Comparison of ENCODE assay signal across 17 cellular contexts in the genomic region with DNA sequence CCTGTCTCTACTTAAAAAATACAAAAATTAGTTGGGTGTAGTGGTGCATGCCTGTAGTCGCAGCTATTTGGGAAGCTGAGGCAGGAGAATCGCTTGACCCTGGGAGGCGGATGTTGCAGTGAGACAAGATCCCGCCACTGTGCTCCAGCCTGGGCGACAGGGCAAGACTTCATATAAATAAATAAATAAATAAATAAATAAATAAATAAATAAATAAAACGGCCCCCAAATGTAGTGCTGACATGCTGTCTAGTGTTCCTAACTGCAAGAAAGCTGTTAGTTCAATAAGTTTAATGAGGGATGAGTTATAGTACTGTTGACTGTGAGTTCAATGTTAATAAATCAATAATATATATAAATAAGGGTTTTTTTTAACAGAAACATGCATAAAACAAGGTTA. TPM values are rescaled to one million over a fixed set of nuclear protein-coding genes. Genes with fewer than 3 reads are reported as not detected.
DNase-seq lines count a peak whose midpoint lies in the region; ATAC-seq and TF ChIP-seq lines count a peak whose summit lies in the region.
"Had no signal": no experiment of that assay in that cellular context is flagged by ENCODE, and none has a peak within 500 bp of the region (broad histone marks: within the 10 kb centered on the region; RNA-seq: fewer than 3 reads in every experiment).

No MANE protein-coding gene starts in this region.

- H3K4me3 ChIP-seq in CD4-positive, CD25-positive, alpha-beta regulatory T cell (ENCODE audit: low read depth, low read length) = no peak overlapping the region
- no peak overlapping the region for H3K4me3 ChIP-seq in naive thymus-derived CD4-positive, alpha-beta T cell (ENCODE audit: low read length)
- no peak overlapping the region for H3K4me3 ChIP-seq in PC-3 (ENCODE audit: low read length)
- H3K4me3 ChIP-seq: BLaER1 treated with 17β-estradiol and CSF1 and Interleukin-3, amounts not matched to agents 10 nM and 100 nM; HAP-1 had no signal

- no peaks in the 10 kb centered on the region for H3K79me2 ChIP-seq in PC-3 (ENCODE audit: low read length)

- no peaks in the 10 kb centered on the region for H4K20me1 ChIP-seq in PC-3 (ENCODE audit: low read length)
- H4K20me1 ChIP-seq: BLaER1 treated with 17β-estradiol and CSF1 and Interleukin-3, amounts not matched to agents 10 nM and 100 nM had no signal

- no peaks in the 10 kb centered on the region for H3K9me2 ChIP-seq in PC-3 (replicated peaks; ENCODE audit: low read length)

- H3K4me2 ChIP-seq in PC-3 (ENCODE audit: low read length) = no peak overlapping the region

- peaks cover 0 to 2% of the 10 kb centered on the region in 2 donors for H3K9me3 Mint-ChIP-seq in activated T-cell treated with anti-CD3 and anti-CD28 coated beads, Interleukin-2, amount 50 U/mL, for 72 hours
- H3K9me3 Mint-ChIP-seq in CD4-positive, CD25-positive, alpha-beta regulatory T cell = no peaks in the 10 kb centered on the region
- H3K9me3 Mint-ChIP-seq in T-cell = no peaks in the 10 kb centered on the region
- peaks cover 0 to 10% (median 0%) of the 10 kb centered on the region in 11 donors for H3K9me3 Mint-ChIP-seq in naive thymus-derived CD4-positive, alpha-beta T cell
- H3K9me3 Mint-ChIP-seq: CD8-positive, alpha-beta memory T cell; HFFc6 had no signal

- no peak for DNase-seq in activated T-cell treated with anti-CD3 and anti-CD28 coated beads, Interleukin-2, amount 50 U/mL, for 72 hours
- no peak for DNase-seq in activated T-cell treated with anti-CD3 and anti-CD28 coated beads, Interleukin-2, amount 50 U/mL, for 48 hours
- no peak for DNase-seq in CD4-positive, CD25-positive, alpha-beta regulatory T cell
- DNase-seq in T-cell (no peak), PC-3 (no peak)
- DNase-seq in naive thymus-derived CD4-positive, alpha-beta T cell = no peak
- DNase-seq in activated effector memory CD4-positive, alpha-beta T cell treated with Interleukin-2 at 50 U/mL for 16 hours = no peak
- DNase-seq: 8988T; ACHN; Caco-2; CD8-positive, alpha-beta memory T cell; DND-41; GDM1; HFFc6 had no signal

- H3K27ac Mint-ChIP-seq in activated T-cell treated with anti-CD3 and anti-CD28 coated beads, Interleukin-2, amount 50 U/mL, for 72 hours = peak overlapping the region; percentile 54
- peak overlapping the region in 2 of 3 donors; percentile 85 to 97 for H3K27ac Mint-ChIP-seq in CD4-positive, CD25-positive, alpha-beta regulatory T cell
- H3K27ac Mint-ChIP-seq in T-cell = peak overlapping the region; percentile 94 to 95
- peak overlapping the region in 8 of 9 donors; percentile 46 to 98 (median 92) for H3K27ac Mint-ChIP-seq in naive thymus-derived CD4-positive, alpha-beta T cell
- H3K27ac Mint-ChIP-seq: HFFc6 had no signal

- no peaks in the 10 kb centered on the region for H3K9me3 ChIP-seq in CD4-positive, CD25-positive, alpha-beta regulatory T cell (ENCODE audit: control insufficient read depth in 2 of 2, low read length in 2 of 2)
- no peaks in the 10 kb centered on the region for H3K9me3 ChIP-seq in naive thymus-derived CD4-positive, alpha-beta T cell (ENCODE audit: control insufficient read depth in 2 of 3, low read length in 3 of 3)
- no peaks in the 10 kb centered on the region for H3K9me3 ChIP-seq in PC-3 (ENCODE audit: low read length)
- H3K9me3 ChIP-seq: Caco-2, HAP-1 had no signal

- no peak overlapping the region for H3K9ac ChIP-seq in PC-3 (ENCODE audit: low read length)
- H3K9ac ChIP-seq: BLaER1 treated with 17β-estradiol and CSF1 and Interleukin-3, amounts not matched to agents 10 nM and 100 nM had no signal

- H3K36me3 ChIP-seq in CD4-positive, CD25-positive, alpha-beta regulatory T cell (ENCODE audit: control insufficient read depth, insufficient read depth, low read length) = peaks cover 29% of the 10 kb centered on the region
- peaks cover 8 to 25% (median 9%) of the 10 kb centered on the region in 3 experiments for H3K36me3 ChIP-seq in naive thymus-derived CD4-positive, alpha-beta T cell (ENCODE audit: control insufficient read depth in 2 of 3, insufficient read depth in 3 of 3, low read length in 3 of 3)
- no peaks in the 10 kb centered on the region for H3K36me3 ChIP-seq in PC-3 (ENCODE audit: low read depth, low read length)
- H3K36me3 ChIP-seq: BLaER1 treated with 17β-estradiol and CSF1 and Interleukin-3, amounts not matched to agents 10 nM and 100 nM; HAP-1 had no signal

- H3K4me3 Mint-ChIP-seq in activated T-cell treated with anti-CD3 and anti-CD28 coated beads, Interleukin-2, amount 50 U/mL, for 72 hours = no peak overlapping the region
- H3K4me3 Mint-ChIP-seq in CD4-positive, CD25-positive, alpha-beta regulatory T cell = peak overlapping the region in 1 of 4 donors; percentile 22
- no peak overlapping the region for H3K4me3 Mint-ChIP-seq in T-cell
- peak overlapping the region in 4 of 10 donors; percentile 39 to 81 (median 67) for H3K4me3 Mint-ChIP-seq in naive thymus-derived CD4-positive, alpha-beta T cell
- H3K4me3 Mint-ChIP-seq: HFFc6 had no signal

- no peak for ATAC-seq in activated T-cell treated with anti-CD3 and anti-CD28 coated beads, Interleukin-2, amount 50 U/mL, for 72 hours (replicated peaks in 1 of 2)
- ATAC-seq in CD4-positive, CD25-positive, alpha-beta regulatory T cell (ENCODE audit: low read depth in 2 of 2) = no peak
- ATAC-seq in T-cell (replicated peaks in 1 of 4) (no peak), PC-3 (no peak)
- no peak for ATAC-seq in naive thymus-derived CD4-positive, alpha-beta T cell

- no peaks in the 10 kb centered on the region for H3F3A ChIP-seq in PC-3 (ENCODE audit: low read length, unreplicated experiment)

- H2AFZ ChIP-seq in PC-3 (ENCODE audit: low read length) = no peak overlapping the region

- no peak for TF ChIP-seq CTCF in PC-3 (conservative IDR thresholded peaks at IDR 0.05; ENCODE audit: low read depth, low read length)

- no peak overlapping the region for H3K27ac ChIP-seq in CD4-positive, CD25-positive, alpha-beta regulatory T cell (ENCODE audit: insufficient read depth, low read length, poor library complexity, severe bottlenecking)
- peak overlapping the region; percentile 66 for H3K27ac ChIP-seq in naive thymus-derived CD4-positive, alpha-beta T cell (ENCODE audit: low read depth, low read length)
- no peak overlapping the region for H3K27ac ChIP-seq in PC-3 (ENCODE audit: low read length)
- H3K27ac ChIP-seq: BLaER1 treated with 17β-estradiol and CSF1 and Interleukin-3, amounts not matched to agents 10 nM and 100 nM; HL-60 had no signal

- H3K4me1 ChIP-seq in CD4-positive, CD25-positive, alpha-beta regulatory T cell (ENCODE audit: control insufficient read depth, insufficient read depth, low read length, poor library complexity, severe bottlenecking) = peaks cover 51% of the 10 kb centered on the region
- peaks cover 52 to 70% of the 10 kb centered on the region in 2 donors for H3K4me1 ChIP-seq in naive thymus-derived CD4-positive, alpha-beta T cell (ENCODE audit: control insufficient read depth in 2 of 2, insufficient read depth in 2 of 2, low read length in 2 of 2)
- H3K4me1 ChIP-seq in PC-3 (ENCODE audit: insufficient read depth, low read length) = no peaks in the 10 kb centered on the region
- H3K4me1 ChIP-seq: Caco-2, HAP-1 had no signal

- intact Hi-C loops in naive thymus-derived CD4-positive, alpha-beta T cell (cut with micrococcal nuclease) = loop anchor here in 1 of 2 donors (10.0 kb wide), 1 partner anchor 234 kb away; no protein-coding TSS in a partner anchor
- intact Hi-C loops in PC-3 (cut with micrococcal nuclease) = loop anchor here (10.0 kb wide), 1 partner anchor 486 kb away; a partner anchor contains a TSS

- POLR2A ChIA-PET in T-cell (lab: Charles Lee) (interaction anchor here in 1 of 2 donors (0.6 kb wide), 1 partner anchor 103 kb away, joined by 3 read pairs; no protein-coding TSS in a partner anchor), PC-3 (lab: Charles Lee; ENCODE audit: unreplicated experiment) (no interaction called here)
- POLR2A ChIA-PET in naive thymus-derived CD4-positive, alpha-beta T cell (lab: Charles Lee) = interaction anchor here (0.7 to 14.8 kb wide), 11 partner anchors 5 to 344 kb away, joined by 3 to 200 read pairs (median 3); a partner anchor contains a TSS

- H3K4me1 Mint-ChIP-seq in activated T-cell treated with anti-CD3 and anti-CD28 coated beads, Interleukin-2, amount 50 U/mL, for 72 hours (ENCODE audit: low read depth) = peaks cover 79% of the 10 kb centered on the region
- H3K4me1 Mint-ChIP-seq in CD4-positive, CD25-positive, alpha-beta regulatory T cell = peaks cover 55 to 82% (median 57%) of the 10 kb centered on the region in 4 donors
- peaks cover 81 to 87% (median 82%) of the 10 kb centered on the region in 3 donors for H3K4me1 Mint-ChIP-seq in T-cell
- H3K4me1 Mint-ChIP-seq in naive thymus-derived CD4-positive, alpha-beta T cell = peaks cover 55 to 88% (median 83%) of the 10 kb centered on the region in 7 donors

- no peaks in the 10 kb centered on the region for H3K27me3 Mint-ChIP-seq in activated T-cell treated with anti-CD3 and anti-CD28 coated beads, Interleukin-2, amount 50 U/mL, for 72 hours (ENCODE audit: low read depth)
- H3K27me3 Mint-ChIP-seq in CD4-positive, CD25-positive, alpha-beta regulatory T cell = no peaks in the 10 kb centered on the region
- no peaks in the 10 kb centered on the region for H3K27me3 Mint-ChIP-seq in T-cell
- no peaks in the 10 kb centered on the region for H3K27me3 Mint-ChIP-seq in naive thymus-derived CD4-positive, alpha-beta T cell

- BruUV-seq in PC-3 (replicated peaks; lab: Mats Ljungman, UMichigan) = no TSS peak

- H3K36me3 Mint-ChIP-seq in activated T-cell treated with anti-CD3 and anti-CD28 coated beads, Interleukin-2, amount 50 U/mL, for 72 hours (ENCODE audit: insufficient read depth in 2 of 2) = peaks cover 16 to 22% of the 10 kb centered on the region in 2 donors
- H3K36me3 Mint-ChIP-seq in CD4-positive, CD25-positive, alpha-beta regulatory T cell = peaks cover 20% of the 10 kb centered on the region
- H3K36me3 Mint-ChIP-seq in T-cell = peaks cover 29% of the 10 kb centered on the region
- H3K36me3 Mint-ChIP-seq in naive thymus-derived CD4-positive, alpha-beta T cell = peaks cover 12 to 46% (median 31%) of the 10 kb centered on the region in 5 donors

- CTCF ChIA-PET in T-cell (lab: Charles Lee) = interaction anchor here in 1 of 2 donors (0.5 to 1.5 kb wide), 3 partner anchors 9 to 474 kb away, joined by 3 to 4 read pairs (median 3); no protein-coding TSS in a partner anchor
- CTCF ChIA-PET in naive thymus-derived CD4-positive, alpha-beta T cell (lab: Charles Lee) = interaction anchor here (0.7 to 1.2 kb wide), 2 partner anchors 13 to 45 kb away, joined by 3 to 4 read pairs; no protein-coding TSS in a partner anchor
- CTCF ChIA-PET in PC-3 (lab: Charles Lee) = no interaction called here

- no peaks in the 10 kb centered on the region for H3K27me3 ChIP-seq in CD4-positive, CD25-positive, alpha-beta regulatory T cell (ENCODE audit: control insufficient read depth, insufficient read depth, low read length)
- H3K27me3 ChIP-seq in naive thymus-derived CD4-positive, alpha-beta T cell (ENCODE audit: control insufficient read depth in 2 of 2, insufficient read depth in 2 of 2, low read length in 2 of 2) = no peaks in the 10 kb centered on the region
- peaks cover 58% of the 10 kb centered on the region for H3K27me3 ChIP-seq in PC-3 (ENCODE audit: low read length)
- H3K27me3 ChIP-seq: BLaER1 treated with 17β-estradiol and CSF1 and Interleukin-3, amounts not matched to agents 10 nM and 100 nM had no signal

RNA-seq across cellular contexts. Expression of a gene that starts 7.5 kb away (rescaled TPM):
- 100 to 1,000 TPM; 235 to 288 TPM for total RNA-seq in activated T-cell treated with anti-CD3 and anti-CD28 coated beads, Interleukin-2, amount 50 U/mL, for 72 hours
- total RNA-seq in CD4-positive, CD25-positive, alpha-beta regulatory T cell = 357 TPM
- polyA plus RNA-seq in CD4-positive, CD25-positive, alpha-beta regulatory T cell = 100 to 1,000 TPM; 332 to 383 (median 360) TPM
- total RNA-seq in T-cell (100 to 1,000 TPM; 362 to 497 (median 398) TPM), PC-3 (2014; rRNA removed) (30.4 and 36.0 TPM in 2 replicates)
- 100 to 1,000 TPM; 386 to 449 (median 401) TPM for total RNA-seq in naive thymus-derived CD4-positive, alpha-beta T cell
- 100 to 1,000 TPM; 522 to 755 TPM for polyA plus RNA-seq in naive thymus-derived CD4-positive, alpha-beta T cell
